8 cellular contexts compared by ENCODE assay signal in genomic region chr19:18204394-18205179, GRCh38. TPM values are rescaled to one million over a fixed set of nuclear protein-coding genes. Genes with fewer than 3 reads are reported as not detected.
DNase-seq lines count a peak whose midpoint lies in the region; ATAC-seq and TF ChIP-seq lines count a peak whose summit lies in the region.

No MANE protein-coding gene starts in this region.

- H3K18ac ChIP-seq in H9 (ENCODE audit: insufficient read length, low read depth, low read length): no peak overlapping the region

- H2BK12ac ChIP-seq in H9 (ENCODE audit: insufficient read length, low read depth, low read length): no peak overlapping the region

- H3K4me2 ChIP-seq in H9 (ENCODE audit: insufficient read depth, insufficient read length, low read length) (peak overlapping the region; percentile 69), osteoblast (ENCODE audit: insufficient read depth, low read length) (peak overlapping the region; percentile 82)

- H3K36me3 ChIP-seq in osteoblast (ENCODE audit: insufficient read depth, low read length): peaks cover 2% of the 10 kb centered on the region

- H2AK5ac ChIP-seq in H9 (ENCODE audit: insufficient read length, low read length): no peak overlapping the region

- DNase-seq in NCI-H1092 (lab: John Stamatoyannopoulos, UW) (peak; percentile 66), NCI-H1092 treated with DMSO at 0.1 percent for 48 hours (lab: John Stamatoyannopoulos, UW) (no peak), H9 (no peak), NB4 (ENCODE audit: low read depth) (no peak), fibroblast of villous mesenchyme (ENCODE audit: low read depth) (no peak), osteoblast (ENCODE audit: insufficient read length, low spot score, missing footprints) (no peak), occipital lobe (lab: John Stamatoyannopoulos, UW) (no peak)
- no peak for DNase-seq in activated CD8-positive, alpha-beta memory T cell treated with anti-CD3 and anti-CD28 coated beads, Interleukin-2, amount 10 ng/mL, durations not matched to agents 7 days and 5 days

- H3K27ac ChIP-seq in H9 (ENCODE audit: insufficient read length, low read depth, low read length): peak overlapping the region; percentile 50
- peak overlapping the region; percentile 97 for H3K27ac ChIP-seq in osteoblast (ENCODE audit: low read depth, low read length)

- ATAC-seq in activated CD8-positive, alpha-beta memory T cell treated with anti-CD3 and anti-CD28 coated beads, Interleukin-2, amount 10 ng/mL, durations not matched to agents 7 days and 5 days: peak; percentile 1

- peak overlapping the region; percentile 19; the same call in 1 of the 2 replicates for H3K14ac ChIP-seq in H9 (ENCODE audit: insufficient read depth, low read length)

- no peak for TF ChIP-seq POLR2A in NB4 (IDR thresholded peaks at IDR 0.05; ENCODE audit: extremely low read depth, insufficient read length)

- peaks cover 8 to 34% of the 10 kb centered on the region in 2 experiments for H3K4me1 Mint-ChIP-seq in H9
- H3K4me1 Mint-ChIP-seq in activated CD8-positive, alpha-beta memory T cell treated with anti-CD3 and anti-CD28 coated beads, Interleukin-2, amount 10 ng/mL, durations not matched to agents 7 days and 5 days: peaks cover 17% of the 10 kb centered on the region

- no CpG with 5 or more reads among the region's 22 CpGs for WGBS in H9 (ENCODE audit: extremely low coverage, insufficient read length, low lambda C conversion rate)

- H3K36me3 Mint-ChIP-seq in H9 (ENCODE audit: insufficient read depth in 1 of 3, low read depth in 3 of 3): peaks cover 11 to 22% (median 15%) of the 10 kb centered on the region in 3 experiments; a peak in 5 of 7 replicates
- H3K36me3 Mint-ChIP-seq in activated CD8-positive, alpha-beta memory T cell treated with anti-CD3 and anti-CD28 coated beads, Interleukin-2, amount 10 ng/mL, durations not matched to agents 7 days and 5 days: no peaks in the 10 kb centered on the region

- H3K4me1 ChIP-seq in H9 (ENCODE audit: insufficient read depth, low read length): no peaks in the 10 kb centered on the region
- peaks cover 24% of the 10 kb centered on the region for H3K4me1 ChIP-seq in osteoblast (ENCODE audit: insufficient read depth, low read length)

- H3K79me1 ChIP-seq in H9 (ENCODE audit: insufficient read depth, low read depth, low read length, poor library complexity, severe bottlenecking): no peaks in the 10 kb centered on the region

- H3K4me3 ChIP-seq in NB4 (ENCODE audit: low read depth, low read length) (peak overlapping the region; percentile 50), fibroblast of villous mesenchyme (ENCODE audit: low read depth, low read length) (peak overlapping the region; percentile 86), osteoblast (ENCODE audit: insufficient read depth, low read length) (peak overlapping the region; percentile 81)

- H3K9ac ChIP-seq in H9 (ENCODE audit: extremely low read depth, insufficient read length, low read length): peak overlapping the region; percentile 36

- no peak overlapping the region for H3K4ac ChIP-seq in H9 (ENCODE audit: low read depth, low read length)

- no peak overlapping the region for H3K56ac ChIP-seq in H9 (ENCODE audit: insufficient read length, low read depth, low read length)

- H2BK20ac ChIP-seq in H9 (ENCODE audit: low read depth, low read length, poor library complexity, severe bottlenecking): no peak overlapping the region

- H2BK5ac ChIP-seq in H9 (ENCODE audit: insufficient read length, low read length): no peak overlapping the region

- H2AFZ ChIP-seq in H9 (ENCODE audit: low read length) (no peak overlapping the region), osteoblast (ENCODE audit: low read length) (peak overlapping the region; percentile 69)

- peaks cover 0 to 2% of the 10 kb centered on the region in 2 experiments; a peak in 1 of 5 replicates for H3K9me3 Mint-ChIP-seq in H9
- H3K9me3 Mint-ChIP-seq in activated CD8-positive, alpha-beta memory T cell treated with anti-CD3 and anti-CD28 coated beads, Interleukin-2, amount 10 ng/mL, durations not matched to agents 7 days and 5 days (ENCODE audit: low read depth): no peaks in the 10 kb centered on the region

- CTCF ChIA-PET in activated CD8-positive, alpha-beta memory T cell treated with anti-CD3 and anti-CD28 coated beads, Interleukin-2, amount 10 ng/mL, durations not matched to agents 7 days and 5 days (lab: Charles Lee): interaction anchor here (0.8 to 9.9 kb wide), 18 partner anchors 10 to 715 kb away, joined by 3 to 166 read pairs (median 5); partner anchors contain the start of genes COPE, DDX49, MPV17L2 and SSBP4

- H3K9me3 ChIP-seq in H9 (ENCODE audit: control insufficient read depth, low read depth, low read length): no peaks in the 10 kb centered on the region
- H3K9me3 ChIP-seq in osteoblast (ENCODE audit: low read depth, low read length): no peaks in the 10 kb centered on the region

- no peak overlapping the region for H4K91ac ChIP-seq in H9 (ENCODE audit: insufficient read length, low read depth, low read length)

- TF ChIP-seq CTCF in H9 (conservative IDR thresholded peaks at IDR 0.05): no peak
- TF ChIP-seq CTCF in NB4 (IDR thresholded peaks at IDR 0.05; ENCODE audit: low read depth, low read length): no peak
- TF ChIP-seq CTCF in fibroblast of villous mesenchyme (IDR thresholded peaks at IDR 0.05; ENCODE audit: insufficient read depth, low read depth, low read length): no peak
- no peak for TF ChIP-seq CTCF in osteoblast (IDR thresholded peaks at IDR 0.05; ENCODE audit: extremely low read depth, low read depth, low read length)

- H3K27me3 Mint-ChIP-seq in H9 (ENCODE audit: low read depth): peaks cover 3% of the 10 kb centered on the region; the same call in 1 of the 2 replicates
- H3K27me3 Mint-ChIP-seq in activated CD8-positive, alpha-beta memory T cell treated with anti-CD3 and anti-CD28 coated beads, Interleukin-2, amount 10 ng/mL, durations not matched to agents 7 days and 5 days: peaks cover 5% of the 10 kb centered on the region

- no peak overlapping the region for H2BK15ac ChIP-seq in H9 (ENCODE audit: low read depth, low read length)

- H4K5ac ChIP-seq in H9 (ENCODE audit: insufficient read length, low read depth, low read length): no peak overlapping the region

- no peak overlapping the region for H3T11ph ChIP-seq in H9 (ENCODE audit: low read length)

- H4K8ac ChIP-seq in H9 (replicated peaks; ENCODE audit: insufficient read length, low read depth, low read length): no peak overlapping the region

- H3K79me2 ChIP-seq in H9 (ENCODE audit: insufficient read depth, low read length) (no peaks in the 10 kb centered on the region; the same call in 1 of the 2 replicates), osteoblast (ENCODE audit: insufficient read depth, low read length) (peaks cover 16% of the 10 kb centered on the region)

- no peaks in the 10 kb centered on the region for H3K27me3 ChIP-seq in H9 (ENCODE audit: insufficient read depth, low read length)
- H3K27me3 ChIP-seq in osteoblast (ENCODE audit: insufficient read depth, low read length): no peaks in the 10 kb centered on the region

- no peak overlapping the region for H2BK120ac ChIP-seq in H9 (ENCODE audit: low read depth, low read length, poor library complexity, severe bottlenecking)

- H3K23me2 ChIP-seq in H9 (ENCODE audit: insufficient read length, low read depth, low read length, poor library complexity, severe bottlenecking): peaks cover 18% of the 10 kb centered on the region

- H4K20me1 ChIP-seq in H9 (ENCODE audit: control insufficient read depth, insufficient read depth, insufficient read length) (peaks cover 4% of the 10 kb centered on the region), osteoblast (ENCODE audit: insufficient read depth, low read length) (peaks cover 14% of the 10 kb centered on the region)

- H3K27ac Mint-ChIP-seq in H9: peak overlapping the region; percentile 96 to 98 (median 97)
- peak overlapping the region; percentile 91 for H3K27ac Mint-ChIP-seq in activated CD8-positive, alpha-beta memory T cell treated with anti-CD3 and anti-CD28 coated beads, Interleukin-2, amount 10 ng/mL, durations not matched to agents 7 days and 5 days

- no peak overlapping the region for H3K23ac ChIP-seq in H9 (ENCODE audit: insufficient read length, low read depth, low read length)

- H3K4me3 Mint-ChIP-seq in H9: peak overlapping the region; percentile 78 to 91
- peak overlapping the region; percentile 83 for H3K4me3 Mint-ChIP-seq in activated CD8-positive, alpha-beta memory T cell treated with anti-CD3 and anti-CD28 coated beads, Interleukin-2, amount 10 ng/mL, durations not matched to agents 7 days and 5 days

RNA-seq across cellular contexts. Expression of gene RAB3A, which starts 0.7 kb away (rescaled TPM):
- 6.8 and 8.5 TPM in 2 replicates for total RNA-seq in H9 (2021)
- total RNA-seq in activated CD8-positive, alpha-beta memory T cell treated with anti-CD3 and anti-CD28 coated beads, Interleukin-2, amount 10 ng/mL, durations not matched to agents 7 days and 5 days: 1 to 10 TPM; 3.5 to 3.7 TPM
- 0.97 and 1.3 TPM in 2 replicates for total RNA-seq in fibroblast of villous mesenchyme
- 0.72 and 1.8 TPM in 2 replicates for total RNA-seq in osteoblast
- 50.4 TPM for total RNA-seq in occipital lobe

RNA-seq across cellular contexts. Expression of gene MPV17L2, which starts 11.6 kb away (rescaled TPM):
- 22.4 and 26.4 TPM in 2 replicates for total RNA-seq in H9 (2021)
- 10 to 100 TPM in 1 of 2 experiments, 1 to 10 TPM in 1; 8.2 to 12.9 TPM for total RNA-seq in activated CD8-positive, alpha-beta memory T cell treated with anti-CD3 and anti-CD28 coated beads, Interleukin-2, amount 10 ng/mL, durations not matched to agents 7 days and 5 days
- 9.3 and 10.8 TPM in 2 replicates for total RNA-seq in fibroblast of villous mesenchyme
- 8.3 and 9.4 TPM in 2 replicates for total RNA-seq in osteoblast
- total RNA-seq in occipital lobe: 7.8 TPM

RNA-seq across cellular contexts. Expression of gene PDE4C, which starts 21.7 kb away (rescaled TPM):
- total RNA-seq in H9 (2021) (1.4 and 1.8 TPM in 2 replicates), fibroblast of villous mesenchyme (under 0.01 and 0.32 TPM in 2 replicates), osteoblast (under 0.01 TPM in 1 of 2 replicates, not detected in the other), occipital lobe (0.47 TPM)
- total RNA-seq in activated CD8-positive, alpha-beta memory T cell treated with anti-CD3 and anti-CD28 coated beads, Interleukin-2, amount 10 ng/mL, durations not matched to agents 7 days and 5 days: under 1 TPM; 0.14 to 0.23 TPM

RNA-seq across cellular contexts. Expression of gene IFI30, which starts 31.0 kb away (rescaled TPM):
- 23.6 and 28.0 TPM in 2 replicates for total RNA-seq in H9 (2021)
- total RNA-seq in activated CD8-positive, alpha-beta memory T cell treated with anti-CD3 and anti-CD28 coated beads, Interleukin-2, amount 10 ng/mL, durations not matched to agents 7 days and 5 days: 10 to 100 TPM; 57.1 to 66.2 TPM
- total RNA-seq in fibroblast of villous mesenchyme: 24.2 and 29.0 TPM in 2 replicates
- total RNA-seq in osteoblast: 110 and 126 TPM in 2 replicates
- total RNA-seq in occipital lobe: 0.62 TPM

RNA-seq across cellular contexts. Expression of gene PIK3R2, which starts 51.6 kb away (rescaled TPM):
- 42.8 and 45.1 TPM in 2 replicates for total RNA-seq in H9 (2021)
- total RNA-seq in activated CD8-positive, alpha-beta memory T cell treated with anti-CD3 and anti-CD28 coated beads, Interleukin-2, amount 10 ng/mL, durations not matched to agents 7 days and 5 days: 10 to 100 TPM in 1 of 2 experiments, 1 to 10 TPM in 1; 8.0 to 11.2 TPM
- 30.7 and 30.9 TPM in 2 replicates for total RNA-seq in fibroblast of villous mesenchyme
- 25.7 and 28.0 TPM in 2 replicates for total RNA-seq in osteoblast
- total RNA-seq in occipital lobe: 43.5 TPM
